13 cellular contexts compared by ENCODE assay signal in genomic region chr1:11339346-11340247, GRCh38.
A peak's percentile ranks its signal among the peaks of the same experiment; 100 is the strongest.
DNase-seq lines count a peak whose midpoint lies in the region; ATAC-seq, FAIRE-seq and TF ChIP-seq lines count a peak whose summit lies in the region.
"Had no signal": no experiment of that assay in that cellular context is flagged by ENCODE, and none has a peak within 500 bp of the region (broad histone marks: within the 10 kb centered on the region; RNA-seq: fewer than 3 reads in every experiment).

No MANE protein-coding gene starts in this region.

- no peaks in the 10 kb centered on the region for H3K9me2 ChIP-seq in PC-9 (ENCODE audit: insufficient read depth)

- H4K8ac ChIP-seq in mesendoderm (ENCODE audit: low read depth, low read length): no peak overlapping the region

- ATAC-seq in GM19395 (IDR thresholded peaks at IDR 0.05; ENCODE audit: unreplicated experiment): no peak
- ATAC-seq in HG02970 (IDR thresholded peaks at IDR 0.05; ENCODE audit: low FRiP score, unreplicated experiment): no peak
- ATAC-seq: left lobe of liver, sciatic nerve had no signal

- H3K4me2 ChIP-seq in PC-9 (no peak overlapping the region), mesendoderm (ENCODE audit: low read length) (no peak overlapping the region)

- no peaks in the 10 kb centered on the region for H3K79me1 ChIP-seq in mesendoderm (ENCODE audit: low read length)

- H4K5ac ChIP-seq in mesendoderm (ENCODE audit: low read length): no peak overlapping the region

- H3F3A ChIP-seq in PC-9 (ENCODE audit: insufficient read depth, low read depth): no peaks in the 10 kb centered on the region

- no peak overlapping the region for H3K56ac ChIP-seq in mesendoderm (ENCODE audit: low read length)

- H3K4ac ChIP-seq in mesendoderm (ENCODE audit: low read depth, low read length): no peak overlapping the region

- peak overlapping the region; percentile 12 for H3K9ac ChIP-seq in mesendoderm (ENCODE audit: low read length)

- no peak overlapping the region for H3K18ac ChIP-seq in mesendoderm (ENCODE audit: low read length)

- H4K20me1 ChIP-seq in PC-9 (ENCODE audit: insufficient read depth): no peaks in the 10 kb centered on the region

- POLR2A ChIA-PET in PC-9 (lab: Charles Lee; ENCODE audit: unreplicated experiment): no interaction called here

- BruUV-seq in PC-9 (replicated peaks; lab: Mats Ljungman, UMichigan): no TSS peak

- no peaks in the 10 kb centered on the region for H3K9me3 ChIP-seq in PC-9 (ENCODE audit: insufficient read depth, low read depth)

- FAIRE-seq in GM19239 (lab: Jason Lieb, UNC): no peak

- H3K79me2 ChIP-seq in PC-9 (ENCODE audit: low read depth) (no peaks in the 10 kb centered on the region), mesendoderm (ENCODE audit: control insufficient read depth, insufficient read depth, low read length) (no peaks in the 10 kb centered on the region)

- no peak overlapping the region for H2BK15ac ChIP-seq in mesendoderm (replicated peaks; ENCODE audit: low read depth)

- no peak overlapping the region for H3K4me3 ChIP-seq in PC-9
- H3K4me3 ChIP-seq in mesendoderm (ENCODE audit: low read length): no peak overlapping the region

- H3K27ac ChIP-seq in PC-9 (no peak overlapping the region), mesendoderm (ENCODE audit: low read depth, low read length) (no peak overlapping the region)

- TF ChIP-seq CTCF in PC-9 (conservative IDR thresholded peaks at IDR 0.05): no peak

- no CpG with 5 or more reads among the region's 24 CpGs for WGBS in mesendoderm (ENCODE audit: extremely low coverage, insufficient coverage, low lambda C conversion rate)

- intact Hi-C loops in PC-9 (cut with micrococcal nuclease; ENCODE audit: unreplicated experiment): no loop called here

- H3K36me3 ChIP-seq in PC-9 (ENCODE audit: low read depth) (no peaks in the 10 kb centered on the region), mesendoderm (ENCODE audit: control insufficient read depth, insufficient read depth, low read length) (no peaks in the 10 kb centered on the region)

- no peak overlapping the region for H3K23ac ChIP-seq in mesendoderm (ENCODE audit: low read length)

- H3K4me1 ChIP-seq in PC-9 (replicated peaks; ENCODE audit: insufficient read depth): no peaks in the 10 kb centered on the region
- no peaks in the 10 kb centered on the region for H3K4me1 ChIP-seq in mesendoderm (ENCODE audit: control insufficient read depth, low read depth, low read length)

- H3K27me3 ChIP-seq in PC-9 (ENCODE audit: insufficient read depth, low read depth) (0 out of 2 replicates have a peak, but pooled peaks cover 4% of the 10 kb centered on the region), mesendoderm (ENCODE audit: insufficient read depth, low read length, poor library complexity) (no peaks in the 10 kb centered on the region)

- H2BK120ac ChIP-seq in mesendoderm (ENCODE audit: low read depth, low read length): no peak overlapping the region

- H2AFZ ChIP-seq in PC-9: no peak overlapping the region

- CTCF ChIA-PET in PC-9 (lab: Charles Lee): no interaction called here

- H2AK5ac ChIP-seq in mesendoderm (ENCODE audit: low read length): no peak overlapping the region

- no peak overlapping the region for H2BK5ac ChIP-seq in mesendoderm (ENCODE audit: low read length)

- peak; percentile 19 for DNase-seq in COR-L47 (lab: John Stamatoyannopoulos, UW)
- DNase-seq in NCI-H1092 treated with DMSO at 0.1 percent for 48 hours (lab: John Stamatoyannopoulos, UW): peak; percentile 89
- DNase-seq in PC-9: peak; percentile 29 to 48
- no peak for DNase-seq in mesendoderm
- DNase-seq in GM19239 (ENCODE audit: insufficient read length, low spot score): no peak
- DNase-seq in HPDE6-E6E7 (ENCODE audit: extremely low spot score): no peak
- DNase-seq: activated CD4-positive, CD25-positive, alpha-beta regulatory T cell; activated naive CD8-positive, alpha-beta T cell treated with anti-CD3 and anti-CD28 coated beads for 36 hours; CD8-positive, alpha-beta memory T cell had no signal

Comparison
In these comparisons a context has a peak if more than half of its experiments do, and no peak if none do; other contexts are left out.
1. DNase-seq: peak in COR-L47 (single experiment), NCI-H1092 treated with DMSO at 0.1 percent for 48 hours (single experiment) and PC-9 (2 of 2); none in mesendoderm (single experiment), GM19239 (single experiment) and HPDE6-E6E7 (single experiment).